In the genomic region with DNA sequence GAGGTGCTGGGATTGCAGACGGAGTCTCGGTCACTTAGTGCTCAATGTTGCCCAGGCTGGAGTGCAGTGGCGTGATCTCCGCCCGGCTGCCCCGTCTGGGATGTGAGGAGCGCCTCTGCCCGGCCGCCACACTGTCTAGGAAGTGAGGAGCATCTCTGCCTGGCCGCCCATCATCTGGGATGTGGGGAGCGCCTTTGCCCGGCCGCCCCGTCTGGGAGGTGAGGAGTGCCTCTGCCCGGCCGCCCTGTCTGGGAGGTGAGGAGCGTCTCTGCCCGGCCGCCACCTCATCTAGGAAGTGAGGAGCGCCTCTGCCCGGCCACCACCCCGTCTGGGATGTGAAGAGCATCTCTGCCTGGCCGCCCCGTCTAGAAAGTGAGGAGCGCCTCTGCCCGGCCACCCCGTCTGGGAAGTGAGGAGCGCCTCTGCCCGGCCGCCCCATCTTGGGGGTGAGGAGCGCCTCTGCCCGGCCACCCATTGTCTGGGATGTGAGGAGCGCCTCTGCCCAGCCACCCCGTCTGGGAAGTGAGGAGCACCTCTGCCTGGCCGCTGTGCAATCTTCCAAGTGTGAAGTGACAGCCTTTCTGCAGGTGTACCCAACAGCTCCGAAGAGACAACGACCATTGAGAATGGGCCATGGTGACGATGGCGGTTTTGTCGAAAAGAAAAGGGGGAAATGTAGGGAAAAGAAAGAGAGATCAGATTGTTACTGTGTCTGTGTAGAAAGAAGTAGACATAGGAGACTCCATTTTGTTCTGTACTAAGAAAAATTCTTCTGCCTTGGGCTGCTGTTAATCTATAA, we compare ENCODE assay signal across 1 cellular context.
TF ChIP-seq lines count a peak whose summit lies in the region.

No MANE protein-coding gene starts in this region.

TF ChIP-seq in K562, 482 proteins besides CTCF, POLR2A, EP300 and RAD21 (continued from another document):
- peak in 1 of 2 experiments; percentile 32; a peak in 1 of 4 replicates for TF ChIP-seq TEAD1 (CRISPR knock-in tag; IDR thresholded peaks at IDR 0.05)
- TF ChIP-seq, protein P1, sequence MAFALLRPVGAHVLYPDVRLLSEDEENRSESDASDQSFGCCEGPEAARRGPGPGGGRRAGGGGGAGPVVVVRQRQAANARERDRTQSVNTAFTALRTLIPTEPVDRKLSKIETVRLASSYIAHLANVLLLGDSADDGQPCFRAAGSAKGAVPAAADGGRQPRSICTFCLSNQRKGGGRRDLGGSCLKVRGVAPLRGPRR (CRISPR knock-in tag; IDR thresholded peaks at IDR 0.05), result peak; percentile 77; the same call in 1 of the 2 replicates
- TF ChIP-seq ZNF583 (CRISPR knock-in tag; IDR thresholded peaks at IDR 0.05), result peak; percentile 90; the same call in 1 of the 2 replicates
- TF ChIP-seq, protein P2, sequence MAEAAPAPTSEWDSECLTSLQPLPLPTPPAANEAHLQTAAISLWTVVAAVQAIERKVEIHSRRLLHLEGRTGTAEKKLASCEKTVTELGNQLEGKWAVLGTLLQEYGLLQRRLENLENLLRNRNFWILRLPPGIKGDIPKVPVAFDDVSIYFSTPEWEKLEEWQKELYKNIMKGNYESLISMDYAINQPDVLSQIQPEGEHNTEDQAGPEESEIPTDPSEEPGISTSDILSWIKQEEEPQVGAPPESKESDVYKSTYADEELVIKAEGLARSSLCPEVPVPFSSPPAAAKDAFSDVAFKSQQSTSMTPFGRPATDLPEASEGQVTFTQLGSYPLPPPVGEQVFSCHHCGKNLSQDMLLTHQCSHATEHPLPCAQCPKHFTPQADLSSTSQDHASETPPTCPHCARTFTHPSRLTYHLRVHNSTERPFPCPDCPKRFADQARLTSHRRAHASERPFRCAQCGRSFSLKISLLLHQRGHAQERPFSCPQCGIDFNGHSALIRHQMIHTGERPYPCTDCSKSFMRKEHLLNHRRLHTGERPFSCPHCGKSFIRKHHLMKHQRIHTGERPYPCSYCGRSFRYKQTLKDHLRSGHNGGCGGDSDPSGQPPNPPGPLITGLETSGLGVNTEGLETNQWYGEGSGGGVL (CRISPR knock-in tag; IDR thresholded peaks at IDR 0.05), result peak; percentile 40; the same call in 1 of the 2 replicates
- TF ChIP-seq ZBTB17 (CRISPR knock-in tag; IDR thresholded peaks at IDR 0.05), result peak; percentile 69
